8 cellular contexts compared by ENCODE assay signal in the genomic region with DNA sequence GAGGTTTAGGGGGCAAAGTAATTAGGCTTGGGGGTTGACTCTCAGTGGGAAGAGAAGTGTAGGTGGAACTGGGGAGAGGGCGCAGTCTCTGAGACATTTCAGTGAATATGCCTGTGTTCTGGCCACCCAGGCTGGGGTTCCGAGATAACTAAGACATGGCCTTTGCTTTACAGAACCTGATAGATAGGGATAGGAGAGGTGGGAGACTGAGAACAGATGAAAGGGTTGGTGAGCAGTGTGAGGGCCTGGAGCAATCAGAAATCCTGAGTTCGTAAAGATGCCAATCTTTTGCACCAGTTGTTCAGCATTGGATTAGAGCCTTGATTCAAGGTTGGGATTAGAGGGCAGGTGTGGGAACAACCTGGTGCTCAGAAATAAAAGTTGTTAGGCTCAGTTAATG.
"Had no signal": no experiment of that assay in that cellular context is flagged by ENCODE, and none has a peak within 500 bp of the region (broad histone marks: within the 10 kb centered on the region; RNA-seq: fewer than 3 reads in every experiment).

No MANE protein-coding gene starts in this region.

- ATAC-seq: GM12878 had no signal

- FAIRE-seq: G401.6, GM12878, GM12891, GM12892, GM18507, GM19239 had no signal

- H3K4me3 ChIP-seq: GM12878 had no signal

- DNase-seq: GDM1, GF-D8 had no signal
